19 cellular contexts compared by ENCODE assay signal in the genomic region with DNA sequence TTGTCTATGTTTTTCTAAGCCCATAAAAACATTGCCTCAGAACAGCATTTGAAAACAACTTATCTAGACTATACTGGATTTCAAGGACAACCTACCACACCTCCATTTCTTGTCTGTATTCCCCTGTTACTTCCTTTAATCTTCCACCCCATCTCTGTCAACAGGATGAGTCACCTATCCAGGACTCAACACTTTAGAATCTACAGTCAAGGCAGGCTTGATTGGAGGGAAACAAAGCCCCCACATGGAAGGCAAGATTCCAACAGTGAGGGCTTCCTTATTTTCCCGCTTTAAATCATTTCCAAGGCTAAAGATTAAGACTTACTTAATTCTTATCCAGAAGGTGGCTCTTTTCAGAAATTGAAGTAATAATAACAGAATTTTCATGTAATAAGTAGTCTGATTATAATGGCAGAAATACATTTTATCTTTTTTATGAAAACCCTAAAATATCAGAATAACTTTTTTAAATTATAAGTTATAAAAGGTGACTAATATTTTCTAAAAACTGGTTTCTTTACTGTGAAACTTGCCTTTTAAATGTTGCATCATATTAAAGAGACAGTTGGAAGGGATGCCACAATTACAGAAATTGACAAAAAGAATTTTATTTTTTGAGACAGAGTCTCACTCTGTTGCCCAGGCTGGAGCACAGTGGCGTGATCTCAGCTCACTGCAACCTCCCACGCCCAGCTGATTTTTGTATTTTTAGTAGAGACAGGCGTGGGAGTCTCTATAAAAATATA.
DNase-seq lines count a peak whose midpoint lies in the region; FAIRE-seq and TF ChIP-seq lines count a peak whose summit lies in the region.
"Had no signal": no experiment of that assay in that cellular context is flagged by ENCODE, and none has a peak within 500 bp of the region (broad histone marks: within the 10 kb centered on the region; RNA-seq: fewer than 3 reads in every experiment).

No MANE protein-coding gene starts in this region.

- H3K27ac ChIP-seq in osteoblast (ENCODE audit: low read depth, low read length) = no peak overlapping the region
- H3K27ac ChIP-seq: C4-2B, cardiac muscle cell, parathyroid adenoma, SJSA1, tibial nerve had no signal

- no peak overlapping the region for H3K4me2 ChIP-seq in osteoblast (ENCODE audit: insufficient read depth, low read length)
- H3K4me2 ChIP-seq: smooth muscle cell had no signal

- peaks cover 19% of the 10 kb centered on the region for H3K4me1 Mint-ChIP-seq in glutamatergic neuron (ENCODE audit: low read depth, unreplicated experiment)
- H3K4me1 Mint-ChIP-seq: activated naive CD4-positive, alpha-beta T cell treated with anti-CD3 and anti-CD28 coated beads, Interleukin-2, amount 10 ng/mL, durations not matched to agents 7 days and 5 days; stimulated activated effector memory CD8-positive, alpha-beta T cell treated with anti-CD3 and anti-CD28 coated beads, Interleukin-12 subunit alpha, Interleukin-12 subunit beta, amount 100 ng/mL, for 72 hours had no signal

- no peaks in the 10 kb centered on the region for H3K79me2 ChIP-seq in osteoblast (ENCODE audit: insufficient read depth, low read length)
- H3K79me2 ChIP-seq: parathyroid adenoma had no signal

- H3K4me1 ChIP-seq in osteoblast (ENCODE audit: insufficient read depth, low read length) (no peaks in the 10 kb centered on the region), HAP-1 (no peaks in the 10 kb centered on the region)
- H3K4me1 ChIP-seq: parathyroid adenoma, SJSA1, tibial nerve had no signal

- in situ Hi-C loops in HAP-1 (cut with MboI; ENCODE audit: low sequenced_read_pairs) = no loop called here

- H3K36me3 Mint-ChIP-seq in glutamatergic neuron (ENCODE audit: unreplicated experiment) = peaks cover 4% of the 10 kb centered on the region
- H3K36me3 Mint-ChIP-seq: activated naive CD4-positive, alpha-beta T cell treated with anti-CD3 and anti-CD28 coated beads, Interleukin-2, amount 10 ng/mL, durations not matched to agents 7 days and 5 days; stimulated activated effector memory CD8-positive, alpha-beta T cell treated with anti-CD3 and anti-CD28 coated beads, Interleukin-12 subunit alpha, Interleukin-12 subunit beta, amount 100 ng/mL, for 72 hours had no signal

- no peak overlapping the region for H2AFZ ChIP-seq in osteoblast (ENCODE audit: low read length)
- H2AFZ ChIP-seq: parathyroid adenoma had no signal

- no peak overlapping the region for H3K4me3 Mint-ChIP-seq in glutamatergic neuron (ENCODE audit: unreplicated experiment)
- H3K4me3 Mint-ChIP-seq: activated naive CD4-positive, alpha-beta T cell treated with anti-CD3 and anti-CD28 coated beads, Interleukin-2, amount 10 ng/mL, durations not matched to agents 7 days and 5 days; stimulated activated effector memory CD8-positive, alpha-beta T cell treated with anti-CD3 and anti-CD28 coated beads, Interleukin-12 subunit alpha, Interleukin-12 subunit beta, amount 100 ng/mL, for 72 hours had no signal

- peak; percentile 40 for FAIRE-seq in GM12891 (lab: Jason Lieb, UNC)

- peaks cover 4% of the 10 kb centered on the region for H3K27me3 Mint-ChIP-seq in glutamatergic neuron (ENCODE audit: unreplicated experiment)

- H3K36me3 ChIP-seq in osteoblast (ENCODE audit: insufficient read depth, low read length) = no peaks in the 10 kb centered on the region
- no peaks in the 10 kb centered on the region for H3K36me3 ChIP-seq in HAP-1 (replicated peaks)
- H3K36me3 ChIP-seq: cardiac muscle cell, SJSA1, tibial nerve had no signal

- no peak overlapping the region for H3K27ac Mint-ChIP-seq in glutamatergic neuron (ENCODE audit: unreplicated experiment)
- H3K27ac Mint-ChIP-seq: activated naive CD4-positive, alpha-beta T cell treated with anti-CD3 and anti-CD28 coated beads, Interleukin-2, amount 10 ng/mL, durations not matched to agents 7 days and 5 days; stimulated activated effector memory CD8-positive, alpha-beta T cell treated with anti-CD3 and anti-CD28 coated beads, Interleukin-12 subunit alpha, Interleukin-12 subunit beta, amount 100 ng/mL, for 72 hours had no signal

- TF ChIP-seq CTCF in NB4 (IDR thresholded peaks at IDR 0.05; ENCODE audit: low read depth, low read length) = no peak
- no peak for TF ChIP-seq CTCF in epithelial cell of esophagus (IDR thresholded peaks at IDR 0.05; ENCODE audit: insufficient read depth, low read depth, low read length, missing control alignments)
- no peak for TF ChIP-seq CTCF in osteoblast (IDR thresholded peaks at IDR 0.05; ENCODE audit: extremely low read depth, low read depth, low read length)
- no peak for TF ChIP-seq CTCF in glutamatergic neuron (IDR thresholded peaks at IDR 0.05; ENCODE audit: partially characterized antibody, unreplicated experiment)

- H3K4me3 ChIP-seq in NB4 (ENCODE audit: low read depth, low read length) = no peak overlapping the region
- H3K4me3 ChIP-seq in epithelial cell of esophagus (ENCODE audit: low read length) = no peak overlapping the region
- H3K4me3 ChIP-seq in osteoblast (ENCODE audit: insufficient read depth, low read length) = no peak overlapping the region
- no peak overlapping the region for H3K4me3 ChIP-seq in HAP-1
- H3K4me3 ChIP-seq: cardiac muscle cell, SJSA1, smooth muscle cell, tibial nerve had no signal

- DNase-seq in GM12891 (ENCODE audit: insufficient read length, low spot score) = no peak
- DNase-seq in NB4 (ENCODE audit: low read depth) = peak; percentile 9
- peak; percentile 60 for DNase-seq in epithelial cell of esophagus (ENCODE audit: low read depth)
- DNase-seq in osteoblast (ENCODE audit: insufficient read length, low spot score, missing footprints) = peak; percentile 68
- no peak for DNase-seq in HAP-1 (ENCODE audit: low spot score in 2 of 2)
- no peak for DNase-seq in NCI-H187 (lab: John Stamatoyannopoulos, UW)
- DNase-seq in glutamatergic neuron = no peak
- DNase-seq: activated CD4-positive, alpha-beta T cell treated with anti-CD3 and anti-CD28 coated beads, Interleukin-2, amount 50 U/mL, for 1 hour; activated naive CD4-positive, alpha-beta T cell treated with anti-CD3 and anti-CD28 coated beads, Interleukin-2, amount 10 ng/mL, durations not matched to agents 7 days and 5 days; DMS153; hypothalamus; NCI-H1105 treated with DMSO at 0.1 percent for 48 hours had no signal

- H3K27me3 ChIP-seq in osteoblast (ENCODE audit: insufficient read depth, low read length) = no peaks in the 10 kb centered on the region
- H3K27me3 ChIP-seq in HAP-1 (ENCODE audit: low read depth) = no peaks in the 10 kb centered on the region
- H3K27me3 ChIP-seq: cardiac muscle cell, SJSA1, tibial nerve had no signal

- peaks cover 8% of the 10 kb centered on the region for H3K9me3 Mint-ChIP-seq in glutamatergic neuron (ENCODE audit: unreplicated experiment)

- no peaks in the 10 kb centered on the region for H4K20me1 ChIP-seq in osteoblast (ENCODE audit: insufficient read depth, low read length)

- TF ChIP-seq POLR2A in GM12891 (IDR thresholded peaks at IDR 0.05; ENCODE audit: low read depth, low read length) = no peak
- TF ChIP-seq POLR2A in NB4 (IDR thresholded peaks at IDR 0.05; ENCODE audit: extremely low read depth, insufficient read length) = no peak

- H3K9me3 ChIP-seq in osteoblast (ENCODE audit: low read depth, low read length) = peaks cover 3% of the 10 kb centered on the region
- H3K9me3 ChIP-seq in HAP-1 = no peaks in the 10 kb centered on the region; the same call in 1 of the 2 replicates

TF ChIP-seq in GM12891, 5 proteins besides CTCF, POLR2A, EP300 and RAD21:
- TF ChIP-seq TAF1 (IDR thresholded peaks at IDR 0.05; ENCODE audit: low read depth, low read length) = no peak
- no peak for TF ChIP-seq POU2F2 (IDR thresholded peaks at IDR 0.05; ENCODE audit: low read depth, low read length)
- no peak for TF ChIP-seq PAX5 (IDR thresholded peaks at IDR 0.05; ENCODE audit: insufficient read depth, low read length, severe bottlenecking)
- TF ChIP-seq POLR2AphosphoS5 (IDR thresholded peaks at IDR 0.05; ENCODE audit: low read depth, low read length) = no peak
- no peak for TF ChIP-seq SPI1 (IDR thresholded peaks at IDR 0.05; ENCODE audit: low read depth, low read length)

Comparison
In these comparisons a context has a peak if more than half of its experiments do, and no peak if none do; other contexts are left out.
1. DNase-seq: peak in NB4 (single experiment), epithelial cell of esophagus (single experiment) and osteoblast (single experiment); none in GM12891 (single experiment), HAP-1 (0 of 2), NCI-H187 (0 of 2) and glutamatergic neuron (single experiment).